23 cellular contexts compared by ENCODE assay signal in genomic region chr2:133982231-133982630, GRCh38.
"Had no signal": no experiment of that assay in that cellular context is flagged by ENCODE, and none has a peak within 500 bp of the region (broad histone marks: within the 10 kb centered on the region; RNA-seq: fewer than 3 reads in every experiment).

No MANE protein-coding gene starts in this region.

- H3K36me3 ChIP-seq: left ventricle myocardium inferior, ovary, right atrium auricular region, right lobe of liver, suprapubic skin, thoracic aorta, tibial artery, upper lobe of right lung had no signal

- H3K9me3 Mint-ChIP-seq: immature natural killer cell; stimulated activated naive CD8-positive, alpha-beta T cell treated with anti-CD3 and anti-CD28 coated beads, Interleukin-15, Interleukin-2, amounts not matched to agents 100 ng/mL and 50 ng/mL, for 24 hours had no signal

- H3K4me3 Mint-ChIP-seq: immature natural killer cell; mesothelial cell of epicardium; naive thymus-derived CD4-positive, alpha-beta T cell; natural killer cell treated with Interleukin-12 subunit alpha and Interleukin-12 subunit beta and Interleukin-15 and Interleukin-18, amount 100 ng/mL, for 72 hours; stimulated activated naive CD8-positive, alpha-beta T cell treated with anti-CD3 and anti-CD28 coated beads, Interleukin-15, Interleukin-2, amounts not matched to agents 100 ng/mL and 50 ng/mL, for 24 hours had no signal

- H3K27ac Mint-ChIP-seq: immature natural killer cell; mesothelial cell of epicardium; natural killer cell treated with Interleukin-12 subunit alpha and Interleukin-12 subunit beta and Interleukin-15 and Interleukin-18, amount 100 ng/mL, for 72 hours; progenitor cell of endocrine pancreas; stimulated activated naive CD8-positive, alpha-beta T cell treated with anti-CD3 and anti-CD28 coated beads, Interleukin-15, Interleukin-2, amounts not matched to agents 100 ng/mL and 50 ng/mL, for 24 hours had no signal

- H3K4me1 ChIP-seq: right lobe of liver, suprapubic skin, upper lobe of right lung had no signal

- H3K27me3 Mint-ChIP-seq: stimulated activated naive CD8-positive, alpha-beta T cell treated with anti-CD3 and anti-CD28 coated beads, Interleukin-15, Interleukin-2, amounts not matched to agents 100 ng/mL and 50 ng/mL, for 24 hours had no signal

- H3K27me3 ChIP-seq: ovary, right atrium auricular region, right lobe of liver, tibial artery, upper lobe of right lung had no signal

- H3K9me3 ChIP-seq: ovary, right atrium auricular region, right lobe of liver, suprapubic skin, thoracic aorta, tibial artery, upper lobe of right lung had no signal

- DNase-seq: hypothalamus; immature natural killer cell; kidney; left ventricle myocardium inferior; mesendoderm; naive thymus-derived CD4-positive, alpha-beta T cell; ovary; right lobe of liver; stimulated activated CD4-positive, alpha-beta T cell treated with anti-CD3 and anti-CD28 coated beads, Interleukin-12 subunit alpha, Interleukin-12 subunit beta, amount 100 ng/mL, for 4 hours; stimulated activated CD4-positive, alpha-beta T cell treated with anti-CD3 and anti-CD28 coated beads, Interleukin-15, amount 100 ng/mL, for 24 hours; stimulated activated CD4-positive, alpha-beta T cell treated with anti-CD3 and anti-CD28 coated beads, Interleukin-2, amount 100 ng/mL, for 24 hours; stimulated activated CD4-positive, alpha-beta T cell treated with anti-CD3 and anti-CD28 coated beads, Interleukin-4, amount 100 ng/mL, for 1 hour; stimulated activated naive CD4-positive, alpha-beta T cell; tibial artery; upper lobe of right lung had no signal

- ATAC-seq: naive thymus-derived CD4-positive, alpha-beta T cell; natural killer cell treated with Interleukin-12 subunit alpha and Interleukin-12 subunit beta and Interleukin-15 and Interleukin-18, amount 100 ng/mL, for 72 hours; right lobe of liver; upper lobe of right lung had no signal

- H3K4me1 Mint-ChIP-seq: immature natural killer cell; naive thymus-derived CD4-positive, alpha-beta T cell had no signal

- H3K4me3 ChIP-seq: left ventricle myocardium inferior, lung, ovary, right atrium auricular region, right lobe of liver, suprapubic skin, thoracic aorta, tibial artery, upper lobe of right lung had no signal

- H3K36me3 Mint-ChIP-seq: immature natural killer cell; mesothelial cell of epicardium; natural killer cell treated with Interleukin-12 subunit alpha and Interleukin-12 subunit beta and Interleukin-15 and Interleukin-18, amount 100 ng/mL, for 72 hours had no signal

- H3K27ac ChIP-seq: left ventricle myocardium inferior, ovary, right atrium auricular region, right lobe of liver, suprapubic skin, thoracic aorta, tibial artery, upper lobe of right lung had no signal
